In genomic region chr10:63164045-63164722, GRCh38 we compare ENCODE assay signal across 1 cellular context.
TF ChIP-seq lines count a peak whose summit lies in the region.

No MANE protein-coding gene starts in this region.

TF ChIP-seq in GM23338, 12 proteins besides CTCF, POLR2A, EP300 and RAD21:
- TF ChIP-seq ZNF462 (CRISPR knock-in tag; IDR thresholded peaks at IDR 0.05) (no peak), ZNF331 (CRISPR knock-in tag; IDR thresholded peaks at IDR 0.05; ENCODE audit: low read depth) (no peak), POLR2AphosphoS5 (IDR thresholded peaks at IDR 0.05; ENCODE audit: low read depth) (peak; percentile 16; the same call in 1 of the 2 replicates), ZNF114 (CRISPR knock-in tag; IDR thresholded peaks at IDR 0.05) (no peak), REST (IDR thresholded peaks at IDR 0.05; ENCODE audit: unreplicated experiment) (no peak), ETS1 (IDR thresholded peaks at IDR 0.05) (no peak), EZH2phosphoT487 (IDR thresholded peaks at IDR 0.05; ENCODE audit: unreplicated experiment) (no peak), EZH2 (IDR thresholded peaks at IDR 0.05; ENCODE audit: low read depth, unreplicated experiment) (no peak)
